ENCODE assay signal across 27 cellular contexts in genomic region chr12:130413909-130414308, GRCh38.
"Had no signal": no experiment of that assay in that cellular context is flagged by ENCODE, and none has a peak within 500 bp of the region (broad histone marks: within the 10 kb centered on the region; RNA-seq: fewer than 3 reads in every experiment).

No MANE protein-coding gene starts in this region.

- DNase-seq: activated CD4-positive, alpha-beta memory T cell treated with anti-CD3 and anti-CD28 coated beads for 36 hours; activated CD4-positive, alpha-beta T cell treated with anti-CD3 and anti-CD28 coated beads for 36 hours; activated CD4-positive, alpha-beta T cell treated with anti-CD3 and anti-CD28 coated beads, Interleukin-2, amount 10 ng/mL, durations not matched to agents 24 days and 14 days; activated CD4-positive, CD25-positive, alpha-beta regulatory T cell; activated CD4-positive, CD25-positive, alpha-beta regulatory T cell treated with anti-CD3 and anti-CD28 coated beads, Interleukin-2, amount 50 U/mL, for 72 hours; activated CD8-positive, alpha-beta memory T cell treated with anti-CD3 and anti-CD28 coated beads, Interleukin-2, amount 10 ng/mL, durations not matched to agents 7 days and 5 days; activated CD8-positive, alpha-beta memory T cell treated with anti-CD3 and anti-CD28 coated beads, Interleukin-2, amount 50 U/mL, for 4 hours; activated CD8-positive, alpha-beta T cell treated with anti-CD3 and anti-CD28 coated beads, Interleukin-2, amount 10 ng/mL, durations not matched to agents 7 days and 5 days; activated effector memory CD4-positive, alpha-beta T cell treated with anti-CD3 and anti-CD28 coated beads, Interleukin-2, amount 50 U/mL, for 16 hours; activated naive CD4-positive, alpha-beta T cell treated with anti-CD3 and anti-CD28 coated beads for 36 hours; activated naive CD8-positive, alpha-beta T cell treated with anti-CD3 and anti-CD28 coated beads, Interleukin-2, amount 10 ng/mL, durations not matched to agents 7 days and 5 days; activated T-cell treated with anti-CD3 and anti-CD28 coated beads, Interleukin-2, amount 50 U/mL, for 1 hour; activated T-cell treated with anti-CD3 and anti-CD28 coated beads, Interleukin-2, amount 50 U/mL, for 48 hours; brain microvascular endothelial cell; cortex of kidney; dermis blood vessel endothelial cell; effector CD8-positive, alpha-beta T cell; endodermal cell; foreskin fibroblast; glutamatergic neuron; heart left ventricle; SW 1271; T-cell; T-helper 2 cell had no signal

- H3K27me3 ChIP-seq: ascending aorta, brain microvascular endothelial cell had no signal

- H3K36me3 ChIP-seq: ascending aorta, brain microvascular endothelial cell, heart left ventricle had no signal

- H3K4me3 ChIP-seq: ascending aorta, heart left ventricle had no signal

- ATAC-seq: activated CD4-positive, alpha-beta T cell treated with anti-CD3 and anti-CD28 coated beads for 36 hours; activated CD8-positive, alpha-beta memory T cell treated with anti-CD3 and anti-CD28 coated beads, Interleukin-2, amount 10 ng/mL, durations not matched to agents 7 days and 5 days; activated CD8-positive, alpha-beta T cell treated with anti-CD3 and anti-CD28 coated beads, Interleukin-2, amount 10 ng/mL, durations not matched to agents 7 days and 5 days; activated naive CD4-positive, alpha-beta T cell treated with anti-CD3 and anti-CD28 coated beads, Interleukin-2, amount 50 U/mL, for 72 hours; esophagus mucosa; heart left ventricle; T-cell had no signal

- H3K27ac ChIP-seq: ascending aorta, brain microvascular endothelial cell, heart left ventricle had no signal

- H3K9me3 ChIP-seq: ascending aorta, heart left ventricle had no signal

- H3K4me1 ChIP-seq: ascending aorta, heart left ventricle had no signal
